ENCODE assay signal across 17 cellular contexts in the genomic region with DNA sequence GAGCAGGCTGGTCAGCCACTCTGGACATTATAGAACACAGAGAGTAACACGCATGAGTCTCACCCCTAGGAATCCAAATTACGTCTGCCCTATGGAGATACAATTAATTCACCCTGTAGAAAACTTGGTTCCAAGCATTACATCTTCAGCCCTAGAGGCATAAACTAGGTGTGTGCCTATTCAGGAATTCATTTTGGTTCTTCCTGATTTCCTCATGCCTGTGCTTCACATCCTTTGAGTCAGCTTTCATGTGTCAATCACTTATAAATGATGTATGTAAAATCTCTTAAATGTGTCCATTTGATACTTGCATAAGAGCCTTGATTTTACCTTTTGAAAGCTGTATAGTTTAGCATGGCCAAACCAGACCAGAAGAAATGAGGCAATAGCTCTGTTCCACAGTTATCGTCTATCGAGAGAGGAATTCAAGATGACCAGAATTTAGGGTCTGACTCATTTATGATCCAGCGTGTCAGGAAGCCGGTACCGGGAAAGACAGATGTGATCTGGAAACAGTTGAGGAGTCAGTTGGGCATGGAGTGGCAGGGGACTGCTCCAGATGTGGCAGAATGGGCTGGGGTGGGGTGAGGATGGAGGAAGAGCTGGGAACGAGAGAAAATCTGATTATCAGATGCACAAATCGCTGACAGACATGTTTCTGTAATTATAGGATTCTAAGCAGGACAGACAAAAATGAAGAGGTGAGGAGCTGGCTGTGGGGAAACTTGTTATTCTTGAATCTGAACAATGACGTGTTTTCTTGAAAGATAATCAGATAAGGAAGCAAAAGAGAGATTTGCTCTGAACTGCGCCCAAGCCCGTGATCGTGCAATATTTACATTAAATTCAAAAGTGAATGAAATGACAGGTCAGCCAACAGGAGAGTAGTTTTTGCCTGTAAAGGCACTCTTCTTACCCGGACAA.
A peak's percentile ranks its signal among the peaks of the same experiment; 100 is the strongest.
DNase-seq lines count a peak whose midpoint lies in the region; ATAC-seq, FAIRE-seq and TF ChIP-seq lines count a peak whose summit lies in the region.
"Had no signal": no experiment of that assay in that cellular context is flagged by ENCODE, and none has a peak within 500 bp of the region (broad histone marks: within the 10 kb centered on the region; RNA-seq: fewer than 3 reads in every experiment).

No MANE protein-coding gene starts in this region.

- H3K36me3 Mint-ChIP-seq in endothelial cell (ENCODE audit: low read depth, unreplicated experiment), result no peaks in the 10 kb centered on the region
- H3K36me3 Mint-ChIP-seq: activated CD8-positive, alpha-beta memory T cell treated with anti-CD3 and anti-CD28 coated beads, Interleukin-2, amount 10 ng/mL, durations not matched to agents 7 days and 5 days; activated naive CD4-positive, alpha-beta T cell treated with anti-CD3 and anti-CD28 coated beads, Interleukin-2, amount 10 ng/mL, durations not matched to agents 7 days and 5 days had no signal

- H3K36me3 ChIP-seq in bronchial epithelial cell (ENCODE audit: control insufficient read depth, insufficient read depth, low read length) (no peaks in the 10 kb centered on the region), mucosa of rectum (ENCODE audit: control insufficient read depth in 2 of 2, insufficient read depth in 2 of 2, low read length in 2 of 2) (no peaks in the 10 kb centered on the region), psoas muscle (ENCODE audit: insufficient read depth in 1 of 2, low read depth in 1 of 2) (no peaks in the 10 kb centered on the region)
- H3K36me3 ChIP-seq: BE2C, brain microvascular endothelial cell had no signal

- H3K4me1 ChIP-seq in mucosa of rectum (ENCODE audit: control insufficient read depth in 2 of 2, insufficient read depth in 2 of 2, low read length in 2 of 2) (peaks cover 0 to 14% of the 10 kb centered on the region in 2 donors), psoas muscle (no peaks in the 10 kb centered on the region)
- H3K4me1 ChIP-seq: BE2C had no signal

- TF ChIP-seq CTCF in C4-2B (conservative IDR thresholded peaks at IDR 0.05), result no peak
- no peak for TF ChIP-seq CTCF in bronchial epithelial cell (IDR thresholded peaks at IDR 0.05; ENCODE audit: insufficient read depth, low read length, severe bottlenecking)
- TF ChIP-seq CTCF in psoas muscle (IDR thresholded peaks at IDR 0.05), result no peak
- TF ChIP-seq CTCF in endothelial cell (IDR thresholded peaks at IDR 0.05; ENCODE audit: unreplicated experiment), result no peak

- FAIRE-seq in bronchial epithelial cell (lab: Jason Lieb, UNC), result no peak
- FAIRE-seq: GM12892 had no signal

- no peaks in the 10 kb centered on the region for H3K9me3 Mint-ChIP-seq in endothelial cell (ENCODE audit: unreplicated experiment)
- H3K9me3 Mint-ChIP-seq: activated naive CD4-positive, alpha-beta T cell treated with anti-CD3 and anti-CD28 coated beads, Interleukin-2, amount 10 ng/mL, durations not matched to agents 7 days and 5 days had no signal

- DNase-seq in HT-29 (ENCODE audit: low spot score) (peak; percentile 16), bronchial epithelial cell (ENCODE audit: low read depth) (peak; percentile 27), psoas muscle (no peak), endothelial cell (ENCODE audit: low spot score) (no peak), middle frontal gyrus (ENCODE audit: extremely low spot score, low spot score) (no peak)
- DNase-seq: activated CD8-positive, alpha-beta memory T cell treated with anti-CD3 and anti-CD28 coated beads, Interleukin-2, amount 10 ng/mL, durations not matched to agents 7 days and 5 days; activated naive CD4-positive, alpha-beta T cell treated with anti-CD3 and anti-CD28 coated beads, Interleukin-2, amount 10 ng/mL, durations not matched to agents 7 days and 5 days; BE2C; brain microvascular endothelial cell; DMS79 treated with DMSO at 0.1 percent for 48 hours; effector memory CD4-positive, alpha-beta T cell; islet precursor cell; NCI-H2171 had no signal

- peak overlapping the region; percentile 80 for H3K27ac ChIP-seq in C4-2B
- no peak overlapping the region for H3K27ac ChIP-seq in mucosa of rectum (ENCODE audit: low read depth in 2 of 2, low read length in 2 of 2)
- no peak overlapping the region for H3K27ac ChIP-seq in psoas muscle
- H3K27ac ChIP-seq: brain microvascular endothelial cell had no signal

- H3K9ac ChIP-seq in mucosa of rectum (ENCODE audit: low read depth in 1 of 2, low read length in 2 of 2), result no peak overlapping the region

- peaks cover 2% of the 10 kb centered on the region for H3K4me1 Mint-ChIP-seq in endothelial cell (ENCODE audit: unreplicated experiment)

- H3K4me3 ChIP-seq in bronchial epithelial cell (ENCODE audit: low read depth, low read length) (no peak overlapping the region), mucosa of rectum (ENCODE audit: low read length in 2 of 2) (peak overlapping the region; percentile 6 to 7), psoas muscle (no peak overlapping the region)

- H3K27me3 ChIP-seq in bronchial epithelial cell (ENCODE audit: control insufficient read depth, insufficient read depth, low read length) (no peaks in the 10 kb centered on the region), mucosa of rectum (ENCODE audit: control insufficient read depth in 2 of 2, insufficient read depth in 2 of 2, low read length in 2 of 2) (no peaks in the 10 kb centered on the region), psoas muscle (ENCODE audit: insufficient read depth in 3 of 3, low read length in 2 of 3) (peaks cover 0 to 1% (median 0%) of the 10 kb centered on the region in 3 donors)
- H3K27me3 ChIP-seq: brain microvascular endothelial cell had no signal

- WGBS in psoas muscle, 3 donors, result 77 to 79% (median 78%) methylated on average over 14 of the region's 14 CpGs

- H3K4me3 Mint-ChIP-seq in endothelial cell (ENCODE audit: unreplicated experiment), result no peak overlapping the region
- H3K4me3 Mint-ChIP-seq: activated CD8-positive, alpha-beta memory T cell treated with anti-CD3 and anti-CD28 coated beads, Interleukin-2, amount 10 ng/mL, durations not matched to agents 7 days and 5 days; activated naive CD4-positive, alpha-beta T cell treated with anti-CD3 and anti-CD28 coated beads, Interleukin-2, amount 10 ng/mL, durations not matched to agents 7 days and 5 days had no signal

- peaks cover 3% of the 10 kb centered on the region for H3K27me3 Mint-ChIP-seq in endothelial cell (ENCODE audit: unreplicated experiment)

- H3K27ac Mint-ChIP-seq in endothelial cell (ENCODE audit: unreplicated experiment), result no peak overlapping the region
- H3K27ac Mint-ChIP-seq: activated CD8-positive, alpha-beta memory T cell treated with anti-CD3 and anti-CD28 coated beads, Interleukin-2, amount 10 ng/mL, durations not matched to agents 7 days and 5 days; activated naive CD4-positive, alpha-beta T cell treated with anti-CD3 and anti-CD28 coated beads, Interleukin-2, amount 10 ng/mL, durations not matched to agents 7 days and 5 days had no signal

- intact Hi-C loops in psoas muscle (cut with DNase I), result no loop called here

- ATAC-seq in psoas muscle (no peak), HG03378 (IDR thresholded peaks at IDR 0.05; ENCODE audit: unreplicated experiment) (no peak)
- ATAC-seq: activated CD8-positive, alpha-beta memory T cell treated with anti-CD3 and anti-CD28 coated beads, Interleukin-2, amount 10 ng/mL, durations not matched to agents 7 days and 5 days had no signal

- no peaks in the 10 kb centered on the region for H3K9me3 ChIP-seq in mucosa of rectum (ENCODE audit: control insufficient read depth in 2 of 2, low read length in 2 of 2)
- no peaks in the 10 kb centered on the region for H3K9me3 ChIP-seq in psoas muscle
- H3K9me3 ChIP-seq: BE2C had no signal

Comparison
In these comparisons a context has a peak if more than half of its experiments do, and no peak if none do; other contexts are left out.
1. DNase-seq: peak in HT-29 (single experiment) and bronchial epithelial cell (single experiment); none in psoas muscle (0 of 2), endothelial cell (single experiment) and middle frontal gyrus (single experiment).
2. H3K4me3 ChIP-seq: peak in mucosa of rectum (2 of 2); none in bronchial epithelial cell (single experiment) and psoas muscle (single experiment).